ENCODE assay signal across 8 cellular contexts in the genomic region with DNA sequence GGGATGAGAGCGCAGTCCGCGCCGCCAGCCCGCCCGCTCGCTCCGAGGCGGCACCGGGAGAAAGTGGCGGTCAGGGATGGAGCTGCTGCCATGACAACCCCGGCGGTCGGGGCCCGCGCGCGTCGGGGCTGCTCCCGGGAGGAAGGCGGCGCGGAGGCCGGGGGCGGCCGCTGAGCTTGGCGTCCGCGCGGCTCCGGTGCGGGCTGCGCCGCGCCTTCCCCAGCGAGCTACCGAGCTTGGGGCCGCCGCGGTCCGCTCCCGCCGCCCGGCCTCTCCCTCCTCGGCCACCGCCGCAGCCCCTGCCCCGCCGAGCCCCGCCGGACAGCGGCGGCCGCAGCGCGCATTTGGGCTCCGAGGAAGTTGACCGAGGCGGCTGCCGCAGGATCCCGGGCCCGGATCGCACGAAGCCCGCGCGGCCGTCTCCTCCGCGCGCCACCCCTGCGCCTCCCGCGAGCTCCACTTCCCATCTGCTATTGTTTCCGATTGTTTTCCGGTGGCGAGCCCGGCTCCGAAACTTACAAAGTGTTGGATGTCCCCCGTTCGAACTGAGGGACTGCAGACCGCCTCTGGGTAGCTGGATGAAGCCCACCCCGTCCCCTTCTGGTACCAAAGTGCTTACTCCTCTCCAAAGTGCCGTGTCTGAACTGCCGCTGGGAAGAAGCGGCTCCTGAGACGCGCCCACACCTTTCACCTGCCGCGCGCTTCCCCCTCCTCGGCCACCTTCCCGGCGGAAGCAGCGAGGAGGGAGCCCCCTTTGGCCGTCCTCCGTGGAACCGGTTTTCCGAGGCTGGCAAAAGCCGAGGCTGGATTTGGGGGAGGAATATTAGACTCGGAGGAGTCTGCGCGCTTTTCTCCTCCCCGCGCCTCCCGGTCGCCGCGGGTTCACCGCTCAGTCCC.
DNase-seq lines count a peak whose midpoint lies in the region; ATAC-seq, FAIRE-seq and TF ChIP-seq lines count a peak whose summit lies in the region.

No MANE protein-coding gene starts in this region.

- peak overlapping the region; percentile 56 for H2AFZ ChIP-seq in trophoblast cell (ENCODE audit: insufficient read depth, low read length, poor library complexity)

- no peak overlapping the region for H3K23ac ChIP-seq in trophoblast cell (ENCODE audit: low read length)

- H3K4me1 Mint-ChIP-seq in activated T-helper 1 cell treated with anti-CD3 and anti-CD28 coated beads, Interleukin-12 subunit alpha, Interleukin-12 subunit beta, Interleukin-2, Interleukin-4 antibody, amounts not matched to agents 30 ng/mL and 10 ng/mL and 1 ng/mL, durations not matched to agents 14 hours and 24 hours and 36 hours (ENCODE audit: low read depth): no peaks in the 10 kb centered on the region

- H3K4me3 ChIP-seq in GM12864 (ENCODE audit: low read depth, low read length): peak overlapping the region; percentile 16; the same call in 1 of the 2 replicates
- H3K4me3 ChIP-seq in fibroblast of the aortic adventitia (ENCODE audit: low read depth, low read length): peak overlapping the region; percentile 88
- peak overlapping the region; percentile 64 for H3K4me3 ChIP-seq in trophoblast cell (ENCODE audit: low read depth, low read length)

- no peak overlapping the region for H2BK12ac ChIP-seq in trophoblast cell (ENCODE audit: low read length)

- no peak overlapping the region for H4K91ac ChIP-seq in trophoblast cell (ENCODE audit: low read depth, low read length)

- no CpG with 5 or more reads among the region's 110 CpGs for WGBS in trophoblast cell (ENCODE audit: extremely low coverage, insufficient coverage, insufficient read length)

- no peak overlapping the region for H3K27ac Mint-ChIP-seq in activated T-helper 1 cell treated with anti-CD3 and anti-CD28 coated beads, Interleukin-12 subunit alpha, Interleukin-12 subunit beta, Interleukin-2, Interleukin-4 antibody, amounts not matched to agents 30 ng/mL and 10 ng/mL and 1 ng/mL, durations not matched to agents 14 hours and 24 hours and 36 hours

- H3K36me3 ChIP-seq in trophoblast cell (ENCODE audit: control insufficient read depth in 1 of 2, insufficient read depth in 2 of 2, low read length in 2 of 2): no peaks in the 10 kb centered on the region

- no peak overlapping the region for H3K27ac ChIP-seq in trophoblast cell (ENCODE audit: low read depth, low read length)

- H3K4me3 Mint-ChIP-seq in activated T-helper 1 cell treated with anti-CD3 and anti-CD28 coated beads, Interleukin-12 subunit alpha, Interleukin-12 subunit beta, Interleukin-2, Interleukin-4 antibody, amounts not matched to agents 30 ng/mL and 10 ng/mL and 1 ng/mL, durations not matched to agents 14 hours and 24 hours and 36 hours: no peak overlapping the region

- H3K79me2 ChIP-seq in trophoblast cell (ENCODE audit: control insufficient read depth, insufficient read depth, low read length, poor library complexity): no peaks in the 10 kb centered on the region

- H3K14ac ChIP-seq in trophoblast cell (ENCODE audit: low read length): no peak overlapping the region

- intact Hi-C loops in activated T-helper 1 cell treated with anti-CD3 and anti-CD28 coated beads, Interleukin-12 subunit alpha, Interleukin-12 subunit beta, Interleukin-2, Interleukin-4 antibody, amounts not matched to agents 30 ng/mL and 10 ng/mL and 1 ng/mL, durations not matched to agents 14 hours and 24 hours and 36 hours (cut with micrococcal nuclease): no loop called here

- H3K18ac ChIP-seq in trophoblast cell (ENCODE audit: low read length): no peak overlapping the region

- peaks cover 7 to 8% of the 10 kb centered on the region in 2 experiments for H3K4me1 ChIP-seq in trophoblast cell (ENCODE audit: control insufficient read depth in 1 of 2, insufficient read depth in 2 of 2, low read length in 2 of 2)

- no peak overlapping the region for H2AK5ac ChIP-seq in trophoblast cell (ENCODE audit: low read length)

- no peaks in the 10 kb centered on the region for H3K79me1 ChIP-seq in trophoblast cell (ENCODE audit: low read length)

- H3K9me3 Mint-ChIP-seq in activated T-helper 1 cell treated with anti-CD3 and anti-CD28 coated beads, Interleukin-12 subunit alpha, Interleukin-12 subunit beta, Interleukin-2, Interleukin-4 antibody, amounts not matched to agents 30 ng/mL and 10 ng/mL and 1 ng/mL, durations not matched to agents 14 hours and 24 hours and 36 hours: no peaks in the 10 kb centered on the region

- H3K27me3 Mint-ChIP-seq in activated T-helper 1 cell treated with anti-CD3 and anti-CD28 coated beads, Interleukin-12 subunit alpha, Interleukin-12 subunit beta, Interleukin-2, Interleukin-4 antibody, amounts not matched to agents 30 ng/mL and 10 ng/mL and 1 ng/mL, durations not matched to agents 14 hours and 24 hours and 36 hours (ENCODE audit: insufficient read depth): peaks cover 26% of the 10 kb centered on the region

- peaks cover 25% of the 10 kb centered on the region for H3K27me3 ChIP-seq in trophoblast cell (ENCODE audit: insufficient read depth, low read length)

- no peak for ATAC-seq in HG03342 (IDR thresholded peaks at IDR 0.05; ENCODE audit: unreplicated experiment)

- no peak overlapping the region for H4K12ac ChIP-seq in trophoblast cell (ENCODE audit: low read depth, low read length)

- peak overlapping the region; percentile 74 for H3K4me2 ChIP-seq in trophoblast cell (ENCODE audit: low read length)

- no peak for DNase-seq in GM12864 (ENCODE audit: low read depth)
- peak; percentile 28 to 33 for DNase-seq in NOMO-1 (lab: John Stamatoyannopoulos, UW; ENCODE audit: unreplicated experiment in 2 of 2)
- DNase-seq in fibroblast of the aortic adventitia (ENCODE audit: low read depth): peak; percentile 53
- no peak for DNase-seq in trophoblast cell
- no peak for DNase-seq in hippocampal formation (lab: John Stamatoyannopoulos, UW)
- DNase-seq in D721Med (ENCODE audit: insufficient read length, low spot score): no peak
- DNase-seq in activated T-helper 1 cell treated with anti-CD3 and anti-CD28 coated beads, Interleukin-12 subunit alpha, Interleukin-12 subunit beta, Interleukin-2, Interleukin-4 antibody, amounts not matched to agents 30 ng/mL and 10 ng/mL and 1 ng/mL, durations not matched to agents 14 hours and 24 hours and 36 hours (ENCODE audit: low spot score): no peak

- peaks cover 2% of the 10 kb centered on the region for H3K9me3 ChIP-seq in trophoblast cell (ENCODE audit: insufficient read depth, low read depth, low read length)

- no peak overlapping the region for H2BK5ac ChIP-seq in trophoblast cell (ENCODE audit: low read depth, low read length, poor library complexity)

- TF ChIP-seq CTCF in GM12864 (IDR thresholded peaks at IDR 0.05; ENCODE audit: low read depth, low read length, missing control alignments) (no peak), fibroblast of the aortic adventitia (IDR thresholded peaks at IDR 0.05; ENCODE audit: insufficient read depth, low read length) (no peak), D721Med (IDR thresholded peaks at IDR 0.05; ENCODE audit: insufficient read depth, missing control alignments) (no peak)

- H2BK120ac ChIP-seq in trophoblast cell (ENCODE audit: insufficient read depth, low read length, poor library complexity): no peak overlapping the region

- no peaks in the 10 kb centered on the region for H3K36me3 Mint-ChIP-seq in activated T-helper 1 cell treated with anti-CD3 and anti-CD28 coated beads, Interleukin-12 subunit alpha, Interleukin-12 subunit beta, Interleukin-2, Interleukin-4 antibody, amounts not matched to agents 30 ng/mL and 10 ng/mL and 1 ng/mL, durations not matched to agents 14 hours and 24 hours and 36 hours (ENCODE audit: low read depth)

- H3K9ac ChIP-seq in trophoblast cell (ENCODE audit: low read length): no peak overlapping the region

- H3K4ac ChIP-seq in trophoblast cell (ENCODE audit: low read depth, low read length): no peak overlapping the region

- FAIRE-seq in D721Med (lab: Jason Lieb, UNC): no peak

- no peak overlapping the region for H4K8ac ChIP-seq in trophoblast cell (ENCODE audit: low read depth, low read length)

Comparison
In these comparisons a context has a peak if more than half of its experiments do, and no peak if none do; other contexts are left out.
1. DNase-seq: peak in NOMO-1 (2 of 2) and fibroblast of the aortic adventitia (single experiment); none in GM12864 (single experiment), trophoblast cell (0 of 2), hippocampal formation (0 of 2), D721Med (single experiment) and activated T-helper 1 cell treated with anti-CD3 and anti-CD28 coated beads, Interleukin-12 subunit alpha, Interleukin-12 subunit beta, Interleukin-2, Interleukin-4 antibody, amounts not matched to agents 30 ng/mL and 10 ng/mL and 1 ng/mL, durations not matched to agents 14 hours and 24 hours and 36 hours (single experiment).
2. H3K4me3 ChIP-seq: peak in every context shown above with its lines; median percentile 88 in fibroblast of the aortic adventitia; 64 in trophoblast cell; 16 in GM12864.